In the genomic region with DNA sequence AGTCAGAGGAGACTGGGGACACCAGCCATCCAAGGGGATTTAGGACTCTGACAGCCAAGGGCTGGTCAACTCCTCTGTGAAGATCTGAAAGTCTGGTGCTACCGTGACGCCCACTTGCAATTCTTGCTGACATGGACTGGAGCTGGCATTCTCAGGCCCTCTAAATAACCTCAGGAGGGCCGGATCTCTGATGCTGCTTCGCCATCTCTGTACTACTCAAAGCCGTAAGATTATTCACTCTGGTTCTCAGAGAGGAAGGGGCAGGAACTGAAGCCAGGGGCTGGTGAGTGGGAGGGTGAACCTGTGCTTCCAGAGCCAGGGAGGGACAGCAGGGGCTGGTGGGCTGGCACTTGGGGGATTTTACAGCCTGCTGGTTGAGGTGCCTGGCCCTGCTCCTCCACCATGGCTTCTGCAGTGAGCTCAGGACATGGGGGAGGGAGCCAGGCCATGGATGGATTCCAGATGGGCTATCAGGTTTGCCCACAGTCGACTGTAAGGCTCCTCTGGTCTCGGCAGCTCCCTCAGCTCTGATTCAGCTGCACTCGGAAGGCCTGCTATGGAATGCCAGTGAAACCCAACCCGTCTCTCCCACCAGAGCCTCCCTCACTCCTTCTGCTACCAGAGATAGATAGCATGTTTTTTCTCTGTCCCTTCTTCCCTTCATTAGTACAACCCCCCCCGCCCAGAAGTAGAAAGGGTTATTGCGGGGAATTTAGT, we compare ENCODE assay signal across 13 cellular contexts.
DNase-seq lines count a peak whose midpoint lies in the region; ATAC-seq and TF ChIP-seq lines count a peak whose summit lies in the region.
"Had no signal": no experiment of that assay in that cellular context is flagged by ENCODE, and none has a peak within 500 bp of the region (broad histone marks: within the 10 kb centered on the region; RNA-seq: fewer than 3 reads in every experiment).

No MANE protein-coding gene starts in this region.

- peak; percentile 15 for DNase-seq in NCI-H1092 treated with DMSO at 0.1 percent for 48 hours (lab: John Stamatoyannopoulos, UW)
- no peak for DNase-seq in NCI-H1092 (lab: John Stamatoyannopoulos, UW)
- peak; percentile 68 for DNase-seq in brain pericyte (ENCODE audit: low read depth, low spot score)
- DNase-seq in lower lobe of right lung: no peak
- DNase-seq in upper lobe of right lung: no peak
- no peak for DNase-seq in activated naive CD4-positive, alpha-beta T cell treated with anti-CD3 and anti-CD28 coated beads for 36 hours
- DNase-seq in immature natural killer cell: no peak
- DNase-seq in DMS53 treated with DMSO at 0.1 percent for 48 hours (lab: John Stamatoyannopoulos, UW; ENCODE audit: unreplicated experiment): no peak
- DNase-seq: activated effector memory CD4-positive, alpha-beta T cell treated with Interleukin-2 at 50 U/mL for 16 hours; NCI-H1417 treated with DMSO at 0.1 percent for 48 hours; spleen; T-helper 1 cell had no signal

- no peaks in the 10 kb centered on the region for H3K27me3 ChIP-seq in lower lobe of right lung (ENCODE audit: low read depth)
- no peaks in the 10 kb centered on the region for H3K27me3 ChIP-seq in upper lobe of right lung

- H3K4me3 Mint-ChIP-seq in activated naive CD4-positive, alpha-beta T cell treated with anti-CD3 and anti-CD28 coated beads for 36 hours: no peak overlapping the region
- no peak overlapping the region for H3K4me3 Mint-ChIP-seq in immature natural killer cell

- ATAC-seq in lower lobe of right lung (no peak), upper lobe of right lung (no peak)

- CTCF ChIA-PET in activated naive CD4-positive, alpha-beta T cell treated with anti-CD3 and anti-CD28 coated beads for 36 hours (lab: Charles Lee): no interaction called here

- peaks cover 83% of the 10 kb centered on the region for H3K4me1 ChIP-seq in lower lobe of right lung
- H3K4me1 ChIP-seq in upper lobe of right lung: peaks cover 68% of the 10 kb centered on the region

- no peaks in the 10 kb centered on the region for H3K36me3 Mint-ChIP-seq in activated naive CD4-positive, alpha-beta T cell treated with anti-CD3 and anti-CD28 coated beads for 36 hours (ENCODE audit: low read depth)
- no peaks in the 10 kb centered on the region for H3K36me3 Mint-ChIP-seq in immature natural killer cell

- intact Hi-C loops in lower lobe of right lung (cut with DNase I) (no loop called here), upper lobe of right lung (cut with DNase I) (no loop called here)
- intact Hi-C loops in activated naive CD4-positive, alpha-beta T cell treated with anti-CD3 and anti-CD28 coated beads for 36 hours (cut with micrococcal nuclease): no loop called here

- TF ChIP-seq CTCF in lower lobe of right lung (IDR thresholded peaks at IDR 0.05) (no peak), upper lobe of right lung (IDR thresholded peaks at IDR 0.05) (no peak)

- H3K27ac Mint-ChIP-seq in activated naive CD4-positive, alpha-beta T cell treated with anti-CD3 and anti-CD28 coated beads for 36 hours: no peak overlapping the region
- no peak overlapping the region for H3K27ac Mint-ChIP-seq in immature natural killer cell

- H3K9me3 ChIP-seq in lower lobe of right lung (no peaks in the 10 kb centered on the region), upper lobe of right lung (no peaks in the 10 kb centered on the region)
- H3K9me3 ChIP-seq: spleen had no signal

- peaks cover 18% of the 10 kb centered on the region for H3K27me3 Mint-ChIP-seq in activated naive CD4-positive, alpha-beta T cell treated with anti-CD3 and anti-CD28 coated beads for 36 hours (ENCODE audit: low read depth)
- H3K27me3 Mint-ChIP-seq in immature natural killer cell (ENCODE audit: low read depth in 3 of 3): peaks cover 0 to 9% (median 2%) of the 10 kb centered on the region in 3 donors

- no peaks in the 10 kb centered on the region for H3K4me1 Mint-ChIP-seq in activated naive CD4-positive, alpha-beta T cell treated with anti-CD3 and anti-CD28 coated beads for 36 hours (ENCODE audit: low read depth)
- H3K4me1 Mint-ChIP-seq in immature natural killer cell: no peaks in the 10 kb centered on the region

- H3K27ac ChIP-seq in lower lobe of right lung: peak overlapping the region; percentile 41
- peak overlapping the region; percentile 51 for H3K27ac ChIP-seq in upper lobe of right lung
- H3K27ac ChIP-seq: 22Rv1 had no signal

- H3K4me3 ChIP-seq in lower lobe of right lung (no peak overlapping the region), upper lobe of right lung (no peak overlapping the region)
- H3K4me3 ChIP-seq: spleen had no signal

- H3K36me3 ChIP-seq in lower lobe of right lung: no peaks in the 10 kb centered on the region
- no peaks in the 10 kb centered on the region for H3K36me3 ChIP-seq in upper lobe of right lung
- H3K36me3 ChIP-seq: spleen had no signal

- H3K9me3 Mint-ChIP-seq in activated naive CD4-positive, alpha-beta T cell treated with anti-CD3 and anti-CD28 coated beads for 36 hours: no peaks in the 10 kb centered on the region
- H3K9me3 Mint-ChIP-seq in immature natural killer cell: no peaks in the 10 kb centered on the region

Comparison
In these comparisons a context has a peak if more than half of its experiments do, and no peak if none do; other contexts are left out.
1. DNase-seq: peak in NCI-H1092 treated with DMSO at 0.1 percent for 48 hours (single experiment) and brain pericyte (single experiment); none in NCI-H1092 (single experiment), lower lobe of right lung (single experiment), upper lobe of right lung (single experiment), activated naive CD4-positive, alpha-beta T cell treated with anti-CD3 and anti-CD28 coated beads for 36 hours (single experiment), immature natural killer cell (0 of 3) and DMS53 treated with DMSO at 0.1 percent for 48 hours (single experiment).